Comparison of ENCODE assay signal across 9 cellular contexts in genomic region chr22:21646608-21647590, GRCh38. TPM values are rescaled to one million over a fixed set of nuclear protein-coding genes. Genes with fewer than 3 reads are reported as not detected.
A peak's percentile ranks its signal among the peaks of the same experiment; 100 is the strongest.
DNase-seq lines count a peak whose midpoint lies in the region; ATAC-seq, FAIRE-seq and TF ChIP-seq lines count a peak whose summit lies in the region.
"Had no signal": no experiment of that assay in that cellular context is flagged by ENCODE, and none has a peak within 500 bp of the region (broad histone marks: within the 10 kb centered on the region; RNA-seq: fewer than 3 reads in every experiment).

No MANE protein-coding gene starts in this region.

- H3K4me1 Mint-ChIP-seq in activated CD4-positive, alpha-beta T cell treated with anti-CD3 and anti-CD28 coated beads for 36 hours, result peaks cover 32% of the 10 kb centered on the region

- intact Hi-C loops in activated CD4-positive, alpha-beta T cell treated with anti-CD3 and anti-CD28 coated beads for 36 hours (cut with DNase I, micrococcal nuclease), result no loop called here
- intact Hi-C loops in right lobe of liver (cut with DNase I), result no loop called here

- no peaks in the 10 kb centered on the region for H3K27me3 ChIP-seq in right lobe of liver

- no peak overlapping the region for H3K4me3 Mint-ChIP-seq in activated CD4-positive, alpha-beta T cell treated with anti-CD3 and anti-CD28 coated beads for 36 hours

- H3K4me3 ChIP-seq in choroid plexus epithelial cell (ENCODE audit: low read depth, low read length) (no peak overlapping the region), right lobe of liver (no peak overlapping the region)
- H3K4me3 ChIP-seq: skin epidermis had no signal

- peak; percentile 22 for ATAC-seq in activated CD4-positive, alpha-beta T cell treated with anti-CD3 and anti-CD28 coated beads for 36 hours
- ATAC-seq in right lobe of liver (peak; percentile 28 to 52 (median 35)), GM21447 (IDR thresholded peaks at IDR 0.05; ENCODE audit: unreplicated experiment) (no peak)

- H3K36me3 Mint-ChIP-seq in activated CD4-positive, alpha-beta T cell treated with anti-CD3 and anti-CD28 coated beads for 36 hours (ENCODE audit: low read depth), result peaks cover 42% of the 10 kb centered on the region

- POLR2A ChIA-PET in activated CD4-positive, alpha-beta T cell treated with anti-CD3 and anti-CD28 coated beads for 36 hours (lab: Charles Lee), result interaction anchor here (0.9 to 1.4 kb wide), 4 partner anchors 11 to 637 kb away, joined by 3 to 5 read pairs (median 4); no protein-coding TSS in a partner anchor

- H3K36me3 ChIP-seq in right lobe of liver, result peaks cover 0 to 11% (median 5%) of the 10 kb centered on the region in 4 donors

- TF ChIP-seq CTCF in AG09319 (IDR thresholded peaks at IDR 0.05; ENCODE audit: low read depth, low read length), result peak; percentile 87
- TF ChIP-seq CTCF in choroid plexus epithelial cell (conservative IDR thresholded peaks at IDR 0.05; ENCODE audit: low read depth, low read length), result peak; percentile 94
- peak; percentile 76 to 88 (median 81) for TF ChIP-seq CTCF in right lobe of liver (IDR thresholded peaks at IDR 0.05)

- DNase-seq in AG09319 (ENCODE audit: extremely low read depth, low read depth), result peak; percentile 63
- peak; percentile 62 for DNase-seq in H54 (ENCODE audit: insufficient read length, low spot score)
- peak; percentile 69 to 87 for DNase-seq in NCI-H524 (lab: John Stamatoyannopoulos, UW)
- DNase-seq in activated CD4-positive, alpha-beta T cell treated with anti-CD3 and anti-CD28 coated beads for 36 hours, result peak; percentile 88
- DNase-seq in choroid plexus epithelial cell (ENCODE audit: low read depth), result peak; percentile 91
- peak; percentile 60 to 74 (median 72) for DNase-seq in right lobe of liver
- DNase-seq in stimulated activated CD8-positive, alpha-beta memory T cell treated with anti-CD3 and anti-CD28 coated beads, Interleukin-12 subunit alpha, Interleukin-12 subunit beta, amount 100 ng/mL, for 4 hours (ENCODE audit: low read depth), result peak; percentile 47

- no peaks in the 10 kb centered on the region for H3K27me3 Mint-ChIP-seq in activated CD4-positive, alpha-beta T cell treated with anti-CD3 and anti-CD28 coated beads for 36 hours

- no peaks in the 10 kb centered on the region for H3K9me3 ChIP-seq in right lobe of liver

- CTCF ChIA-PET in activated CD4-positive, alpha-beta T cell treated with anti-CD3 and anti-CD28 coated beads for 36 hours (lab: Charles Lee), result interaction anchor here (0.6 to 9.6 kb wide), 19 partner anchors 10 to 305 kb away, joined by 3 to 209 read pairs (median 4); partner anchors contain the start of genes CCDC116, PPIL2, PPM1F and YDJC

- H3K9me3 Mint-ChIP-seq in activated CD4-positive, alpha-beta T cell treated with anti-CD3 and anti-CD28 coated beads for 36 hours (ENCODE audit: low read depth), result no peaks in the 10 kb centered on the region

- no peak for FAIRE-seq in H54 (lab: Jason Lieb, UNC)

- H3K27ac Mint-ChIP-seq in activated CD4-positive, alpha-beta T cell treated with anti-CD3 and anti-CD28 coated beads for 36 hours, result no peak overlapping the region

- peaks cover 0 to 28% (median 9%) of the 10 kb centered on the region in 4 donors for H3K4me1 ChIP-seq in right lobe of liver

- TF ChIP-seq POLR2A in H54 (IDR thresholded peaks at IDR 0.05; ENCODE audit: low read depth, low read length) (no peak), right lobe of liver (IDR thresholded peaks at IDR 0.05) (no peak)

- no peak overlapping the region for H3K27ac ChIP-seq in right lobe of liver
- H3K27ac ChIP-seq: skin epidermis had no signal

- WGBS in right lobe of liver (ENCODE audit: insufficient coverage, low coverage, low lambda C conversion rate, missing lambda C conversion rate), result 40% methylated on average over 11 of the region's 14 CpGs

RNA-seq across cellular contexts. Expression of gene SDF2L1, which starts 4.8 kb away (rescaled TPM):
- 10 to 100 TPM; 13.7 to 32.8 TPM for total RNA-seq in activated CD4-positive, alpha-beta T cell treated with anti-CD3 and anti-CD28 coated beads for 36 hours
- 10 to 100 TPM; 33.1 to 85.7 (median 71.6) TPM for total RNA-seq in right lobe of liver

RNA-seq across cellular contexts. Expression of gene CCDC116, which starts 14.3 kb away (rescaled TPM):
- total RNA-seq in activated CD4-positive, alpha-beta T cell treated with anti-CD3 and anti-CD28 coated beads for 36 hours, result under 1 TPM; 0.23 to 0.33 TPM
- total RNA-seq in right lobe of liver, result not detected

RNA-seq across cellular contexts. Expression of gene YDJC, which starts 17.1 kb away (rescaled TPM):
- 10 to 100 TPM; 43.4 to 54.0 TPM for total RNA-seq in activated CD4-positive, alpha-beta T cell treated with anti-CD3 and anti-CD28 coated beads for 36 hours
- 10 to 100 TPM in 2 of 6 experiments, 1 to 10 TPM in 4; 7.1 to 29.0 (median 7.8) TPM for total RNA-seq in right lobe of liver

RNA-seq across cellular contexts. Expression of gene PPIL2, which starts 18.9 kb away (rescaled TPM):
- total RNA-seq in activated CD4-positive, alpha-beta T cell treated with anti-CD3 and anti-CD28 coated beads for 36 hours, result 10 to 100 TPM; 42.8 to 57.7 TPM
- 10 to 100 TPM; 18.9 to 24.2 (median 22.1) TPM for total RNA-seq in right lobe of liver
